In genomic region chr3:196655496-196655895, GRCh38 we compare ENCODE assay signal across 23 cellular contexts. TPM values are rescaled to one million over a fixed set of nuclear protein-coding genes. Genes with fewer than 3 reads are reported as not detected.
DNase-seq lines count a peak whose midpoint lies in the region; ATAC-seq, FAIRE-seq and TF ChIP-seq lines count a peak whose summit lies in the region.
"Had no signal": no experiment of that assay in that cellular context is flagged by ENCODE, and none has a peak within 500 bp of the region (broad histone marks: within the 10 kb centered on the region; RNA-seq: fewer than 3 reads in every experiment).

No MANE protein-coding gene starts in this region.

- TF ChIP-seq EP300 in GM12878 (IDR thresholded peaks at IDR 0.05; ENCODE audit: borderline replicate concordance in 1 of 2, control insufficient read depth in 1 of 2, low read depth in 2 of 2, low read length in 2 of 2) = no peak

- H2AFZ ChIP-seq in GM12878 (ENCODE audit: control insufficient read depth, low read depth, low read length) = no peak overlapping the region

- no peaks in the 10 kb centered on the region for H3K9me3 ChIP-seq in CD4-positive, alpha-beta T cell (ENCODE audit: control insufficient read depth, low read length)
- H3K9me3 ChIP-seq in GM12878 (replicated peaks; ENCODE audit: control insufficient read depth, insufficient read depth, low read length) = no peaks in the 10 kb centered on the region
- H3K9me3 ChIP-seq: BE2C had no signal

- SMC1A ChIA-PET in GM12878 (lab: Charles Lee; ENCODE audit: uncharacterized antibody, unreplicated experiment) = interaction anchor here (0.7 to 2.8 kb wide), 2 partner anchors 46 to 1512 kb away, joined by 3 to 10 read pairs; no protein-coding TSS in a partner anchor

- H3K27me3 Mint-ChIP-seq in CD4-positive, alpha-beta T cell = no peaks in the 10 kb centered on the region

- POLR2A ChIA-PET in CD4-positive, alpha-beta T cell (lab: Charles Lee) = no interaction called here
- POLR2A ChIA-PET in GM12878 (lab: Charles Lee) = no interaction called here

- H3K27me3 ChIP-seq in CD4-positive, alpha-beta T cell (ENCODE audit: control insufficient read depth, insufficient read depth, low read length) = no peaks in the 10 kb centered on the region
- no peaks in the 10 kb centered on the region for H3K27me3 ChIP-seq in GM12878 (replicated peaks in 1 of 2; ENCODE audit: control insufficient read depth in 2 of 2, insufficient read depth in 2 of 2, low read length in 1 of 2)
- peaks cover 5% of the 10 kb centered on the region for H3K27me3 ChIP-seq in foreskin keratinocyte
- H3K27me3 ChIP-seq: BE2C had no signal

- H3K27ac ChIP-seq in CD4-positive, alpha-beta T cell (ENCODE audit: low read depth, low read length) = no peak overlapping the region
- H3K27ac ChIP-seq in GM12878 (ENCODE audit: control insufficient read depth, insufficient read depth) (no peak overlapping the region), foreskin keratinocyte (no peak overlapping the region)
- H3K27ac ChIP-seq: 22Rv1 had no signal

- TF ChIP-seq RAD21 in GM12878 (IDR thresholded peaks at IDR 0.05; ENCODE audit: insufficient read depth, low read depth, low read length) = no peak

- 98% methylated on average over 12 of the region's 12 CpGs for WGBS in GM12878 (ENCODE audit: insufficient coverage, insufficient replicate concordance, low lambda C conversion rate, missing lambda C conversion rate)

- no peak overlapping the region for H3K4me2 ChIP-seq in GM12878 (ENCODE audit: control insufficient read depth, insufficient read depth)

- H3K4me3 ChIP-seq in GM12878 = no peak overlapping the region

- peaks cover 21% of the 10 kb centered on the region for H3K4me1 Mint-ChIP-seq in CD4-positive, alpha-beta T cell (ENCODE audit: low read depth)

- in situ Hi-C loops in GM12878 (cut with MboI) (no loop called here), GM13977 (cut with MboI; ENCODE audit: low pct_unique_long_range_greater_than_20kb, low sequenced_read_pairs, unreplicated experiment) (no loop called here)

- H3K27ac Mint-ChIP-seq in CD4-positive, alpha-beta T cell = peak overlapping the region; percentile 24

- FAIRE-seq in GM12878 (lab: Jason Lieb, UNC) = no peak
- FAIRE-seq: D721Med had no signal

- no peak for ATAC-seq in CD4-positive, alpha-beta T cell (ENCODE audit: poor library complexity)
- no peak for ATAC-seq in GM12878
- ATAC-seq in GM19455 (IDR thresholded peaks at IDR 0.05; ENCODE audit: unreplicated experiment) = no peak
- ATAC-seq in foreskin keratinocyte = no peak

- TSS peak; percentile 18 for BruUV-seq in GM12878 (replicated peaks; lab: Mats Ljungman, UMichigan)

- intact Hi-C loops in CD4-positive, alpha-beta T cell (cut with DNase I, micrococcal nuclease) = no loop called here
- intact Hi-C loops in GM12878 (cut with micrococcal nuclease; ENCODE audit: unreplicated experiment) (no loop called here), posterior vena cava (cut with DNase I) (no loop called here)

- H4K20me1 ChIP-seq in GM12878 (ENCODE audit: control insufficient read depth, insufficient read depth) = no peaks in the 10 kb centered on the region; the same call in 1 of the 2 replicates

- TF ChIP-seq CTCF in CD4-positive, alpha-beta T cell (IDR thresholded peaks at IDR 0.05) = no peak
- TF ChIP-seq CTCF in GM12878 (IDR thresholded peaks at IDR 0.05 in 2 of 3, conservative IDR thresholded peaks at IDR 0.05 in 1 of 3; ENCODE audit: control insufficient read depth in 2 of 3, extremely low read depth in 1 of 3, insufficient read depth in 1 of 3, low read depth in 3 of 3, low read length in 3 of 3) = no peak
- no peak for TF ChIP-seq CTCF in GM13977 (IDR thresholded peaks at IDR 0.05; ENCODE audit: extremely low read depth, insufficient read depth, missing control alignments)
- TF ChIP-seq CTCF in foreskin keratinocyte (conservative IDR thresholded peaks at IDR 0.05) = no peak

- RAD21 ChIA-PET in GM12878 (lab: Charles Lee; ENCODE audit: unreplicated experiment) = no interaction called here

- no peak overlapping the region for H3K9ac ChIP-seq in GM12878 (ENCODE audit: control insufficient read depth, insufficient read depth, low read length)

- H3K36me3 ChIP-seq in GM12878 (ENCODE audit: control insufficient read depth in 2 of 2, insufficient read depth in 2 of 2, low read length in 1 of 2) = peaks cover 41 to 43% of the 10 kb centered on the region in 2 experiments
- H3K36me3 ChIP-seq: BE2C had no signal

- TF ChIP-seq POLR2A in GM12878 (IDR thresholded peaks at IDR 0.05; ENCODE audit: low read depth, low read length) = no peak

- H3K4me1 ChIP-seq in GM12878 (ENCODE audit: control insufficient read depth, insufficient read depth, low read length) = no peaks in the 10 kb centered on the region; the same call in 1 of the 2 replicates
- no peaks in the 10 kb centered on the region for H3K4me1 ChIP-seq in foreskin keratinocyte

- peaks cover 56% of the 10 kb centered on the region for H3K36me3 Mint-ChIP-seq in CD4-positive, alpha-beta T cell (ENCODE audit: low read depth)

- peaks cover 26% of the 10 kb centered on the region for H3K79me2 ChIP-seq in GM12878 (ENCODE audit: control insufficient read depth, insufficient read depth, low read length)

- DNase-seq in activated CD8-positive, alpha-beta memory T cell treated with anti-CD3 and anti-CD28 coated beads, Interleukin-2, amount 50 U/mL, for 4 hours = peak; percentile 6
- no peak for DNase-seq in activated CD8-positive, alpha-beta memory T cell treated with anti-CD3 and anti-CD28 coated beads for 24 hours
- no peak for DNase-seq in CD4-positive, alpha-beta T cell
- DNase-seq in GM12878 (ENCODE audit: low read depth, low spot score) = no peak
- DNase-seq in posterior vena cava (ENCODE audit: low spot score) = peak; percentile 67
- no peak for DNase-seq in GM13977 (ENCODE audit: low spot score)
- DNase-seq in foreskin keratinocyte = no peak
- DNase-seq: BE2C, Karpas-422, NCI-H1092 treated with DMSO at 0.1 percent for 48 hours, NCI-H1436, NCI-H187, NCI-H2081 treated with DMSO at 0.1 percent for 48 hours, NCI-H2171, NCI-H226, NCI-H510A, NCI-H69, RPMI8226, SHP77 had no signal

- H3K9me3 Mint-ChIP-seq in CD4-positive, alpha-beta T cell = no peaks in the 10 kb centered on the region

- CTCF ChIA-PET in CD4-positive, alpha-beta T cell (lab: Charles Lee) = interaction anchor here (1.0 kb wide), 1 partner anchor 22 kb away, joined by 4 read pairs; no protein-coding TSS in a partner anchor
- CTCF ChIA-PET in GM12878 (lab: Yijun Ruan, JAX) = interaction anchor here (1.3 kb wide), 1 partner anchor 16 kb away, joined by 4 read pairs; the partner anchor contains the start of gene NRROS

- no peak overlapping the region for H3K4me3 Mint-ChIP-seq in CD4-positive, alpha-beta T cell

RNA-seq across cellular contexts. Expression of gene NRROS, which starts 16.0 kb away (rescaled TPM):
- total RNA-seq in CD4-positive, alpha-beta T cell = 1 to 10 TPM; 7.4 to 8.4 TPM
- total RNA-seq in GM12878 (2013; cell fraction: nucleolus; rRNA removed) = 70.0 and 72.5 TPM in 2 replicates
- total RNA-seq in GM12878 (2014; rRNA removed) (18.5 and 24.1 TPM in 2 replicates), GM12878 (2014; rRNA removed; fragmentation: Illumina TruSeq; extraction: Trizol) (5.4 and 6.8 TPM in 2 replicates), GM12878 (2021) (42.2 and 44.0 TPM in 2 replicates), posterior vena cava (10 to 100 TPM in 1 of 2 donors, 1 to 10 TPM in 1; 8.0 to 10.6 TPM), foreskin keratinocyte (0.03 and 0.11 TPM in 2 replicates)
- 10.4 TPM for polyA plus RNA-seq in GM12878 (2011; ENCODE audit: low read depth)
- polyA plus RNA-seq in GM12878 (2011; rRNA removed) (4.2 and 14.0 TPM in 2 replicates), GM12878 (2014; fragmentation: Illumina TruSeq; extraction: Trizol) (5.1 and 12.8 TPM in 2 replicates), GM12878 (2014; fragmentation: Nextera tagmentation; extraction: Ambion mirVana) (under 1 TPM; 0.35 TPM), GM12878 (2014; rRNA removed) (25.2 and 26.8 TPM in 2 replicates), GM12878 (2016; fragmentation: Nextera tagmentation; extraction: Ambion mirVana) (10 to 100 TPM in 1 of 2 experiments, 1 to 10 TPM in 1; 7.8 to 12.4 TPM), foreskin keratinocyte (0.12 and 0.19 TPM in 2 replicates)
- polyA plus RNA-seq in GM12878 (2011; cell fraction: cytosol; rRNA removed) = 12.0 and 13.3 TPM in 2 replicates
- polyA plus RNA-seq in GM12878 (2011; cell fraction: nucleus; rRNA removed) = 33.2 and 39.5 TPM in 2 replicates
- 23.8 and 29.3 TPM in 2 replicates for polyA plus RNA-seq in GM12878 (2012)
- 13.3 and 21.8 TPM in 2 replicates for polyA minus RNA-seq in GM12878 (2011; rRNA and poly(A)+ RNA removed)
- 6.9 and 9.0 TPM in 2 replicates for polyA minus RNA-seq in GM12878 (2011; cell fraction: cytosol; rRNA and poly(A)+ RNA removed)
- polyA minus RNA-seq in GM12878 (2011; cell fraction: nucleus; rRNA and poly(A)+ RNA removed) = 9.7 and 20.3 TPM in 2 replicates
- total RNA-seq: HT-29 had no signal

RNA-seq across cellular contexts. Expression of gene CEP19, which starts 56.6 kb away (rescaled TPM):
- total RNA-seq in CD4-positive, alpha-beta T cell = under 1 TPM; 0.36 to 0.64 TPM
- total RNA-seq in GM12878 (2013; cell fraction: nucleolus; rRNA removed) = 0.22 and 0.23 TPM in 2 replicates
- total RNA-seq in GM12878 (2014; rRNA removed) (2.0 and 2.5 TPM in 2 replicates), GM12878 (2014; rRNA removed; fragmentation: Illumina TruSeq; extraction: Trizol) (2.7 and 2.9 TPM in 2 replicates), GM12878 (2021) (1.6 and 1.9 TPM in 2 replicates), posterior vena cava (1 to 10 TPM in 1 of 2 donors, under 1 TPM in 1; 0.69 to 1.3 TPM), foreskin keratinocyte (1.9 and 2.4 TPM in 2 replicates)
- 0.76 TPM for polyA plus RNA-seq in GM12878 (2011; ENCODE audit: low read depth)
- polyA plus RNA-seq in GM12878 (2011; rRNA removed) (1.9 and 2.8 TPM in 2 replicates), GM12878 (2014; fragmentation: Illumina TruSeq; extraction: Trizol) (3.1 and 4.5 TPM in 2 replicates), GM12878 (2014; fragmentation: Nextera tagmentation; extraction: Ambion mirVana) (1 to 10 TPM; 2.4 to 2.8 TPM), GM12878 (2014; rRNA removed) (2.2 and 2.6 TPM in 2 replicates), GM12878 (2016; fragmentation: Nextera tagmentation; extraction: Ambion mirVana) (1 to 10 TPM; 5.6 to 5.9 TPM), foreskin keratinocyte (1.1 and 1.2 TPM in 2 replicates)
- polyA plus RNA-seq in GM12878 (2011; cell fraction: cytosol; rRNA removed) = 0.76 and 0.95 TPM in 2 replicates
- 0.23 and 0.24 TPM in 2 replicates for polyA plus RNA-seq in GM12878 (2011; cell fraction: nucleus; rRNA removed)
- polyA plus RNA-seq in GM12878 (2012) = 1.2 and 2.3 TPM in 2 replicates
- polyA minus RNA-seq in GM12878 (2011; rRNA and poly(A)+ RNA removed) = 0.41 and 0.73 TPM in 2 replicates
- not detected in 2 replicates for polyA minus RNA-seq in GM12878 (2011; cell fraction: cytosol; rRNA and poly(A)+ RNA removed)
- 0.60 TPM in 1 of 2 replicates, not detected in the other for polyA minus RNA-seq in GM12878 (2011; cell fraction: nucleus; rRNA and poly(A)+ RNA removed)

RNA-seq across cellular contexts. Expression of gene PIGX, which starts 56.7 kb away (rescaled TPM):
- total RNA-seq in CD4-positive, alpha-beta T cell = 10 to 100 TPM; 13.3 to 13.9 TPM
- 12.4 TPM in 2 replicates for total RNA-seq in GM12878 (2013; cell fraction: nucleolus; rRNA removed)
- 23.8 and 31.9 TPM in 2 replicates for total RNA-seq in GM12878 (2014; rRNA removed)
- 22.6 and 22.9 TPM in 2 replicates for total RNA-seq in GM12878 (2014; rRNA removed; fragmentation: Illumina TruSeq; extraction: Trizol)
- total RNA-seq in GM12878 (2021) = 21.8 and 27.1 TPM in 2 replicates
- 8.6 TPM for polyA plus RNA-seq in GM12878 (2011; ENCODE audit: low read depth)
- 17.6 and 26.2 TPM in 2 replicates for polyA plus RNA-seq in GM12878 (2011; rRNA removed)
- polyA plus RNA-seq in GM12878 (2011; cell fraction: cytosol; rRNA removed) = 7.9 and 8.1 TPM in 2 replicates
- 5.1 and 5.5 TPM in 2 replicates for polyA plus RNA-seq in GM12878 (2011; cell fraction: nucleus; rRNA removed)
- polyA plus RNA-seq in GM12878 (2012) = 11.6 and 13.9 TPM in 2 replicates
- polyA plus RNA-seq in GM12878 (2014; fragmentation: Illumina TruSeq; extraction: Trizol) = 25.5 and 29.7 TPM in 2 replicates
- 1 to 10 TPM; 3.8 to 9.7 TPM for polyA plus RNA-seq in GM12878 (2014; fragmentation: Nextera tagmentation; extraction: Ambion mirVana)
- polyA plus RNA-seq in GM12878 (2014; rRNA removed) = 23.5 and 27.3 TPM in 2 replicates
- polyA plus RNA-seq in GM12878 (2016; fragmentation: Nextera tagmentation; extraction: Ambion mirVana) = 10 to 100 TPM in 1 of 2 experiments, 1 to 10 TPM in 1; 5.7 to 40.0 TPM
- 10.5 and 11.1 TPM in 2 replicates for polyA minus RNA-seq in GM12878 (2011; rRNA and poly(A)+ RNA removed)
- polyA minus RNA-seq in GM12878 (2011; cell fraction: cytosol; rRNA and poly(A)+ RNA removed) = 5.1 and 5.5 TPM in 2 replicates
- 5.0 and 5.3 TPM in 2 replicates for polyA minus RNA-seq in GM12878 (2011; cell fraction: nucleus; rRNA and poly(A)+ RNA removed)
- total RNA-seq in posterior vena cava = 10 to 100 TPM; 23.9 to 24.1 TPM
- total RNA-seq in foreskin keratinocyte = 22.7 and 27.7 TPM in 2 replicates
- polyA plus RNA-seq in foreskin keratinocyte = 15.8 and 20.9 TPM in 2 replicates

Comparison
In these comparisons a context has a peak if more than half of its experiments do, and no peak if none do; other contexts are left out.
1. DNase-seq: peak in activated CD8-positive, alpha-beta memory T cell treated with anti-CD3 and anti-CD28 coated beads, Interleukin-2, amount 50 U/mL, for 4 hours (single experiment) and posterior vena cava (single experiment); none in activated CD8-positive, alpha-beta memory T cell treated with anti-CD3 and anti-CD28 coated beads for 24 hours (single experiment), CD4-positive, alpha-beta T cell (0 of 10), GM12878 (single experiment), GM13977 (single experiment) and foreskin keratinocyte (0 of 2).